28 cellular contexts compared by ENCODE assay signal in the genomic region with DNA sequence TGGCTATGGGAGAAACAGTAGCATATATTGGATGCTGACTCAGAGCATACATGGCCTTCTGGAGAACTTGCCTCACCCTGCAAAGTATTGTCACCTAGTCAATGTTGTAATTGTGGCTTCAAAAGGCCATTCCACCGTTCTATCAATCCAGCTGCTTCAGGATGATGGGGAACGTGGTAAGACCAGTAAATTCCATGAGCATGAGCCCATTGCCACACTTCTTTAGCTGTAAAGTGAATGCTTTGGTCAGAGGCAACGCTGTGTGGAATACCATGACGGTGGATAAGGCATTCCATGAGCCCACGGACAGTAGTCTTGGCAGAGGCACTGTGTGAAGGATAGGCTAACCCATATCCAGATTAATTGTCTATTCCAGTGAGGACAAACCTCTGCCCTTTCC.
"Had no signal": no experiment of that assay in that cellular context is flagged by ENCODE, and none has a peak within 500 bp of the region (broad histone marks: within the 10 kb centered on the region; RNA-seq: fewer than 3 reads in every experiment).

No MANE protein-coding gene starts in this region.

- H3K27ac Mint-ChIP-seq: activated B cell treated with CpG ODN at 0.5 μM for 24 hours; activated CD4-positive, alpha-beta T cell treated with anti-CD3 and anti-CD28 coated beads for 36 hours; activated naive CD8-positive, alpha-beta T cell treated with anti-CD3 and anti-CD28 coated beads for 36 hours; mesothelial cell of epicardium; naive thymus-derived CD8-positive, alpha-beta T cell; stimulated activated naive B cell treated with anti-CD40 and anti-IgM and Interleukin-4, amounts not matched to agents 10 μg/mL and 1 μg/mL and 100 μg/mL, for 72 hours had no signal

- DNase-seq: activated B cell treated with CpG ODN at 0.5 μM for 24 hours; activated CD4-positive, alpha-beta T cell treated with anti-CD3 and anti-CD28 coated beads for 36 hours; activated CD8-positive, alpha-beta memory T cell treated with anti-CD3 and anti-CD28 coated beads for 24 hours; activated effector memory CD4-positive, alpha-beta T cell treated with Interleukin-2 at 50 U/mL for 16 hours; activated naive CD4-positive, alpha-beta T cell treated with Interleukin-2 at 50 U/mL for 16 hours; activated naive CD8-positive, alpha-beta T cell treated with anti-CD3 and anti-CD28 coated beads for 36 hours; adrenal gland; central memory CD4-positive, alpha-beta T cell; foreskin fibroblast; heart right ventricle; kidney glomerular epithelial cell; left ventricle myocardium inferior; naive thymus-derived CD8-positive, alpha-beta T cell; occipital lobe; psoas muscle; sigmoid colon; stimulated activated CD4-positive, alpha-beta T cell treated with anti-CD3 and anti-CD28 coated beads, Interleukin-15, amount 100 ng/mL, for 24 hours; stimulated activated CD4-positive, alpha-beta T cell treated with anti-CD3 and anti-CD28 coated beads, Interleukin-2, amount 100 ng/mL, for 24 hours; stimulated activated naive B cell treated with anti-CD40 and anti-IgM and Interleukin-4, amounts not matched to agents 10 μg/mL and 1 μg/mL and 100 μg/mL, for 72 hours; stomach; T-helper 2 cell; tibial artery had no signal

- H3K4me3 Mint-ChIP-seq: activated B cell treated with CpG ODN at 0.5 μM for 24 hours; activated CD4-positive, alpha-beta T cell treated with anti-CD3 and anti-CD28 coated beads for 36 hours; activated naive CD8-positive, alpha-beta T cell treated with anti-CD3 and anti-CD28 coated beads for 36 hours; mesothelial cell of epicardium; naive thymus-derived CD8-positive, alpha-beta T cell; neural crest cell; stimulated activated naive B cell treated with anti-CD40 and anti-IgM and Interleukin-4, amounts not matched to agents 10 μg/mL and 1 μg/mL and 100 μg/mL, for 72 hours had no signal

- H3K4me3 ChIP-seq: adrenal gland, ascending aorta, heart right ventricle, left ventricle myocardium inferior, psoas muscle, sigmoid colon, stomach, suprapubic skin, tibial artery had no signal

- FAIRE-seq: endothelial cell of umbilical vein had no signal

- H2AFZ ChIP-seq: parathyroid adenoma had no signal

- H3K9me3 ChIP-seq: adrenal gland, ascending aorta, heart right ventricle, left ventricle myocardium inferior, psoas muscle, sigmoid colon, stomach, suprapubic skin, tibial artery had no signal

- H3K27me3 ChIP-seq: adrenal gland, ascending aorta, heart right ventricle, sigmoid colon, stomach, suprapubic skin, tibial artery had no signal

- H3K79me2 ChIP-seq: parathyroid adenoma had no signal

- H3K9ac ChIP-seq: parathyroid adenoma had no signal

- H3K9me3 Mint-ChIP-seq: activated B cell treated with CpG ODN at 0.5 μM for 24 hours; activated naive CD8-positive, alpha-beta T cell treated with anti-CD3 and anti-CD28 coated beads for 36 hours had no signal

- H3K27ac ChIP-seq: adrenal gland, ascending aorta, heart right ventricle, left ventricle myocardium inferior, parathyroid adenoma, psoas muscle, sigmoid colon, stomach, suprapubic skin, tibial artery had no signal

- H3K4me1 ChIP-seq: adrenal gland, ascending aorta, heart right ventricle, left ventricle myocardium inferior, parathyroid adenoma, psoas muscle, sigmoid colon, stomach, suprapubic skin, tibial artery had no signal

- H3K36me3 ChIP-seq: adrenal gland, ascending aorta, heart right ventricle, left ventricle myocardium inferior, sigmoid colon, stomach, suprapubic skin, tibial artery had no signal

- H3K4me1 Mint-ChIP-seq: activated B cell treated with CpG ODN at 0.5 μM for 24 hours; activated CD4-positive, alpha-beta T cell treated with anti-CD3 and anti-CD28 coated beads for 36 hours; activated naive CD8-positive, alpha-beta T cell treated with anti-CD3 and anti-CD28 coated beads for 36 hours; naive thymus-derived CD8-positive, alpha-beta T cell had no signal

- H3K36me3 Mint-ChIP-seq: activated naive CD8-positive, alpha-beta T cell treated with anti-CD3 and anti-CD28 coated beads for 36 hours; mesothelial cell of epicardium; naive thymus-derived CD8-positive, alpha-beta T cell; stimulated activated naive B cell treated with anti-CD40 and anti-IgM and Interleukin-4, amounts not matched to agents 10 μg/mL and 1 μg/mL and 100 μg/mL, for 72 hours had no signal

- H3K27me3 Mint-ChIP-seq: activated B cell treated with CpG ODN at 0.5 μM for 24 hours; activated CD4-positive, alpha-beta T cell treated with anti-CD3 and anti-CD28 coated beads for 36 hours; activated naive CD8-positive, alpha-beta T cell treated with anti-CD3 and anti-CD28 coated beads for 36 hours; stimulated activated naive B cell treated with anti-CD40 and anti-IgM and Interleukin-4, amounts not matched to agents 10 μg/mL and 1 μg/mL and 100 μg/mL, for 72 hours had no signal
